ENCODE assay signal across 8 cellular contexts in genomic region chr6:132797975-132798819, GRCh38. TPM values are rescaled to one million over a fixed set of nuclear protein-coding genes. Genes with fewer than 3 reads are reported as not detected.
DNase-seq lines count a peak whose midpoint lies in the region; ATAC-seq, FAIRE-seq and TF ChIP-seq lines count a peak whose summit lies in the region.

SLC18B1 (minus strand) TSS chr6:132798637; CDS start chr6:132798456, 181 bp downstream.

- H3K9me3 Mint-ChIP-seq in activated B cell treated with CpG ODN at 0.5 μM for 24 hours: no peaks in the 10 kb centered on the region

- peaks cover 28% of the 10 kb centered on the region for H3K36me3 Mint-ChIP-seq in activated B cell treated with CpG ODN at 0.5 μM for 24 hours (ENCODE audit: low read depth)

- ATAC-seq in GM21619 (IDR thresholded peaks at IDR 0.05; ENCODE audit: unreplicated experiment): peak; percentile 41
- ATAC-seq in activated B cell treated with CpG ODN at 0.5 μM for 24 hours (ENCODE audit: low read depth): peak; percentile 62

- peaks cover 14% of the 10 kb centered on the region for H3K4me1 Mint-ChIP-seq in activated B cell treated with CpG ODN at 0.5 μM for 24 hours

- no peak within 1 kb of the TSS for H3K4me3 Mint-ChIP-seq in activated B cell treated with CpG ODN at 0.5 μM for 24 hours

- intact Hi-C loops in activated B cell treated with CpG ODN at 0.5 μM for 24 hours (cut with micrococcal nuclease) (loop anchor here (1.0 to 2.0 kb wide), 3 partner anchors 15 to 35 kb away; no protein-coding TSS in a partner anchor), spleen (cut with DNase I; ENCODE audit: low total_unique reads) (no loop called here)

- POLR2A ChIA-PET in activated B cell treated with CpG ODN at 0.5 μM for 24 hours (lab: Charles Lee): interaction anchor here (0.5 to 6.9 kb wide), 20 partner anchors 9 to 1381 kb away, joined by 3 to 180 read pairs (median 4); partner anchors contain the start of genes RPS12, STX7 and VNN2

- no peaks in the 10 kb centered on the region for H3K27me3 Mint-ChIP-seq in activated B cell treated with CpG ODN at 0.5 μM for 24 hours

- peak within 1 kb of the TSS; percentile 78 for H3K4me3 ChIP-seq in choroid plexus epithelial cell (ENCODE audit: low read depth, low read length)
- H3K4me3 ChIP-seq in kidney epithelial cell (ENCODE audit: low read depth, low read length): peak within 1 kb of the TSS; percentile 82
- peak within 1 kb of the TSS in 6 of 8 donors; percentile 57 to 89 (median 74) for H3K4me3 ChIP-seq in spleen

- H3K9me3 ChIP-seq in spleen: peaks cover 0 to 4% (median 0%) of the 10 kb centered on the region in 8 donors

- CTCF ChIA-PET in activated B cell treated with CpG ODN at 0.5 μM for 24 hours (lab: Charles Lee): interaction anchor here (0.7 to 2.8 kb wide), 14 partner anchors 12 to 271 kb away, joined by 3 to 18 read pairs (median 5); partner anchors contain the start of gene RPS12

- no peak for TF ChIP-seq POLR2A in spleen (IDR thresholded peaks at IDR 0.05)

- FAIRE-seq in G401.6 (lab: Jason Lieb, UNC): peak; percentile 76

- H3K27ac Mint-ChIP-seq in activated B cell treated with CpG ODN at 0.5 μM for 24 hours: no peak within 1 kb of the TSS

- WGBS in spleen, 5 donors: 0 to 1% (median 0%) methylated on average over 38 to 39 of the region's 39 CpGs

- no peaks in the 10 kb centered on the region for H3K36me3 ChIP-seq in kidney epithelial cell (ENCODE audit: control insufficient read depth, insufficient read depth, low read length)
- H3K36me3 ChIP-seq in spleen: peaks cover 0 to 23% (median 0%) of the 10 kb centered on the region in 6 donors

- DNase-seq in HuH-7.5 (ENCODE audit: low spot score): peak; percentile 23
- peak; percentile 55 for DNase-seq in activated B cell treated with CpG ODN at 0.5 μM for 24 hours
- peak; percentile 36 for DNase-seq in choroid plexus epithelial cell (ENCODE audit: low read depth)
- DNase-seq in kidney epithelial cell (ENCODE audit: low read depth): no peak
- DNase-seq in spleen: peak; percentile 92
- no peak for DNase-seq in NCI-H128 (lab: John Stamatoyannopoulos, UW; ENCODE audit: unreplicated experiment)

- H3K4me1 ChIP-seq in spleen: peaks cover 0 to 14% (median 10%) of the 10 kb centered on the region in 6 donors

- H3K27ac ChIP-seq in spleen: peak within 1 kb of the TSS in 1 of 8 donors; percentile 84

- H3K27me3 ChIP-seq in kidney epithelial cell (ENCODE audit: control insufficient read depth, insufficient read depth, low read length) (no peaks in the 10 kb centered on the region), spleen (replicated peaks in 1 of 7) (no peaks in the 10 kb centered on the region)

- no peak for TF ChIP-seq CTCF in activated B cell treated with CpG ODN at 0.5 μM for 24 hours (IDR thresholded peaks at IDR 0.05)
- no peak for TF ChIP-seq CTCF in choroid plexus epithelial cell (conservative IDR thresholded peaks at IDR 0.05; ENCODE audit: low read depth, low read length)
- TF ChIP-seq CTCF in kidney epithelial cell (IDR thresholded peaks at IDR 0.05; ENCODE audit: insufficient read depth, low read length, poor library complexity, severe bottlenecking): no peak
- TF ChIP-seq CTCF in spleen (IDR thresholded peaks at IDR 0.05 in 8 of 11, conservative IDR thresholded peaks at IDR 0.05 in 3 of 11): no peak

RNA-seq across cellular contexts. Expression of gene SLC18B1, which starts in this region (rescaled TPM):
- total RNA-seq in activated B cell treated with CpG ODN at 0.5 μM for 24 hours: 8.1 and 8.2 TPM in 2 replicates
- total RNA-seq in kidney epithelial cell: 10.7 and 11.9 TPM in 2 replicates
- 10 to 100 TPM in 4 of 7 donors, 1 to 10 TPM in 3; 6.0 to 19.1 (median 11.2) TPM for total RNA-seq in spleen
- polyA plus RNA-seq in spleen: 10 to 100 TPM in 2 of 3 donors, 1 to 10 TPM in 1; 6.2 to 15.0 (median 12.0) TPM

Comparison
In these comparisons a context has a peak if more than half of its experiments do, and no peak if none do; other contexts are left out.
1. DNase-seq: peak in HuH-7.5 (single experiment), activated B cell treated with CpG ODN at 0.5 μM for 24 hours (single experiment), choroid plexus epithelial cell (single experiment) and spleen (single experiment); none in kidney epithelial cell (single experiment) and NCI-H128 (single experiment).
2. Peak in every context shown above with its lines, with median percentiles within 50 percentile points of each other: H3K4me3 ChIP-seq.